8 cellular contexts compared by ENCODE assay signal in genomic region chr10:59885430-59886134, GRCh38. TPM values are rescaled to one million over a fixed set of nuclear protein-coding genes. Genes with fewer than 3 reads are reported as not detected.
DNase-seq lines count a peak whose midpoint lies in the region; ATAC-seq, FAIRE-seq and TF ChIP-seq lines count a peak whose summit lies in the region.

No MANE protein-coding gene starts in this region.

- DNase-seq in GM12892 (ENCODE audit: insufficient read length) (peak; percentile 53), GM12878 (ENCODE audit: low read depth, low spot score) (peak; percentile 85), hepatic stellate cell (ENCODE audit: low spot score) (no peak), NCI-H2227 treated with DMSO at 0.1 percent for 48 hours (lab: John Stamatoyannopoulos, UW) (no peak), thyroid gland (no peak), DMS53 treated with DMSO at 0.1 percent for 48 hours (lab: John Stamatoyannopoulos, UW; ENCODE audit: unreplicated experiment) (no peak)

- H3K4me3 ChIP-seq in GM12878 (peak overlapping the region; percentile 30), thyroid gland (replicated peaks in 1 of 3) (no peak overlapping the region)

- H3K4me2 ChIP-seq in GM12878 (ENCODE audit: control insufficient read depth, insufficient read depth): peak overlapping the region; percentile 77

- BruUV-seq in GM12878 (replicated peaks; lab: Mats Ljungman, UMichigan): no TSS peak

- H3K36me3 ChIP-seq in GM12878 (ENCODE audit: control insufficient read depth in 2 of 2, insufficient read depth in 2 of 2, low read length in 1 of 2) (no peaks in the 10 kb centered on the region; a peak in 2 of 4 replicates), thyroid gland (no peaks in the 10 kb centered on the region)

- in situ Hi-C loops in GM12878 (cut with MboI): no loop called here

- CTCF ChIA-PET in GM12878 (lab: Yijun Ruan, JAX): interaction anchor here (0.6 to 2.8 kb wide), 7 partner anchors 12 to 55 kb away, joined by 3 to 14 read pairs (median 4); partner anchors contain the start of gene CCDC6

- no peak for TF ChIP-seq RAD21 in GM12878 (IDR thresholded peaks at IDR 0.05; ENCODE audit: insufficient read depth, low read depth, low read length)

- SMC1A ChIA-PET in GM12878 (lab: Charles Lee; ENCODE audit: uncharacterized antibody, unreplicated experiment): interaction anchor here (0.8 to 1.5 kb wide), 9 partner anchors 9 to 549 kb away, joined by 3 to 8 read pairs (median 4); partner anchors contain the start of gene CCDC6

- peak overlapping the region; percentile 54 for H3K27ac ChIP-seq in GM12878 (ENCODE audit: control insufficient read depth, insufficient read depth)
- no peak overlapping the region for H3K27ac ChIP-seq in thyroid gland

- no peak for TF ChIP-seq POLR2A in GM12892 (IDR thresholded peaks at IDR 0.05; ENCODE audit: low read depth, low read length)
- no peak for TF ChIP-seq POLR2A in GM12878 (IDR thresholded peaks at IDR 0.05; ENCODE audit: low read depth, low read length)
- no peak for TF ChIP-seq POLR2A in thyroid gland (IDR thresholded peaks at IDR 0.05)

- no peak overlapping the region for H2AFZ ChIP-seq in GM12878 (ENCODE audit: control insufficient read depth, low read depth, low read length)

- H3K9ac ChIP-seq in GM12878 (ENCODE audit: control insufficient read depth, insufficient read depth, low read length): no peak overlapping the region

- TF ChIP-seq CTCF in GM12878 (IDR thresholded peaks at IDR 0.05 in 2 of 3, conservative IDR thresholded peaks at IDR 0.05 in 1 of 3; ENCODE audit: control insufficient read depth in 2 of 3, extremely low read depth in 1 of 3, insufficient read depth in 1 of 3, low read depth in 3 of 3, low read length in 3 of 3) (no peak), thyroid gland (IDR thresholded peaks at IDR 0.05) (no peak)

- TF ChIP-seq EP300 in GM12878 (IDR thresholded peaks at IDR 0.05; ENCODE audit: borderline replicate concordance in 1 of 2, control insufficient read depth in 1 of 2, low read depth in 2 of 2, low read length in 2 of 2): peak; percentile 69 to 95

- POLR2A ChIA-PET in GM12878 (lab: Charles Lee): interaction anchor here (0.5 to 1.7 kb wide), 3 partner anchors 15 to 20 kb away, joined by 3 to 5 read pairs (median 4); partner anchors contain the start of gene CCDC6

- H3K9me3 ChIP-seq in GM12878 (replicated peaks; ENCODE audit: control insufficient read depth, insufficient read depth, low read length) (no peaks in the 10 kb centered on the region), thyroid gland (no peaks in the 10 kb centered on the region)

- H3K4me1 ChIP-seq in GM12878 (ENCODE audit: control insufficient read depth, insufficient read depth, low read length) (peaks cover 41% of the 10 kb centered on the region), thyroid gland (peaks cover 16 to 34% of the 10 kb centered on the region in 2 donors)

- intact Hi-C loops in GM12878 (cut with micrococcal nuclease; ENCODE audit: unreplicated experiment): no loop called here
- intact Hi-C loops in thyroid gland (cut with DNase I): no loop called here

- RAD21 ChIA-PET in GM12878 (lab: Charles Lee; ENCODE audit: unreplicated experiment): interaction anchor here (1.0 to 1.7 kb wide), 6 partner anchors 12 to 50 kb away, joined by 3 to 11 read pairs (median 4); partner anchors contain the start of gene CCDC6

- ATAC-seq in GM21526 (IDR thresholded peaks at IDR 0.05; ENCODE audit: low FRiP score, unreplicated experiment): peak; percentile 91
- ATAC-seq in HG03565 (IDR thresholded peaks at IDR 0.05; ENCODE audit: unreplicated experiment): peak; percentile 80
- peak; percentile 80 for ATAC-seq in GM12878

- no peaks in the 10 kb centered on the region for H3K27me3 ChIP-seq in GM12878 (replicated peaks in 1 of 2; ENCODE audit: control insufficient read depth in 2 of 2, insufficient read depth in 2 of 2, low read length in 1 of 2)
- H3K27me3 ChIP-seq in thyroid gland: no peaks in the 10 kb centered on the region

- 0% methylated on average over 7 of the region's 8 CpGs for WGBS in GM12878 (ENCODE audit: insufficient coverage, insufficient replicate concordance, low lambda C conversion rate, missing lambda C conversion rate)
- WGBS in thyroid gland, 2 donors: 70 to 83% methylated on average over 7 to 8 of the region's 8 CpGs

- 0 out of 2 replicates have a peak, but pooled peaks cover 3% of the 10 kb centered on the region for H4K20me1 ChIP-seq in GM12878 (ENCODE audit: control insufficient read depth, insufficient read depth)

- FAIRE-seq in GM12892 (lab: Jason Lieb, UNC) (peak; percentile 96), GM12878 (lab: Jason Lieb, UNC) (peak; percentile 94)

- H3K79me2 ChIP-seq in GM12878 (ENCODE audit: control insufficient read depth, insufficient read depth, low read length): peaks cover 51% of the 10 kb centered on the region

TF ChIP-seq in GM12878, 131 proteins besides CTCF, POLR2A, EP300 and RAD21 (continues in another document):
- TF ChIP-seq CREB1 (IDR thresholded peaks at IDR 0.05; ENCODE audit: low read depth) (peak; percentile 63), ZNF687 (IDR thresholded peaks at IDR 0.05) (no peak), MXI1 (IDR thresholded peaks at IDR 0.05; ENCODE audit: low read depth, low read length) (peak; percentile 63; the same call in 1 of the 2 replicates), ZSCAN29 (IDR thresholded peaks at IDR 0.05) (0 out of 2 replicates have a peak, but pooled peaks have one; percentile 44), RUNX3 (IDR thresholded peaks at IDR 0.05; ENCODE audit: low read length) (peak; percentile 99), MLLT1 (IDR thresholded peaks at IDR 0.05) (peak; percentile 54; the same call in 1 of the 2 replicates), CHD2 (IDR thresholded peaks at IDR 0.05; ENCODE audit: borderline replicate concordance, low read depth, low read length) (peak; percentile 77)

RNA-seq across cellular contexts. Expression of gene CCDC6, which starts 20.8 kb away (rescaled TPM):
- 20.9 TPM for polyA plus RNA-seq in GM12892 (2012; ENCODE audit: missing spikeins)
- 43.8 and 44.1 TPM in 2 replicates for total RNA-seq in GM12878 (2013; cell fraction: nucleolus; rRNA removed)
- total RNA-seq in GM12878 (2014; rRNA removed): 22.0 and 26.2 TPM in 2 replicates
- total RNA-seq in GM12878 (2014; rRNA removed; fragmentation: Illumina TruSeq; extraction: Trizol): 22.7 and 25.2 TPM in 2 replicates
- total RNA-seq in GM12878 (2021): 45.0 and 46.2 TPM in 2 replicates
- polyA plus RNA-seq in GM12878 (2011; ENCODE audit: low read depth): 11.0 TPM
- 34.8 and 37.0 TPM in 2 replicates for polyA plus RNA-seq in GM12878 (2011; rRNA removed)
- polyA plus RNA-seq in GM12878 (2011; cell fraction: cytosol; rRNA removed): 22.1 and 22.8 TPM in 2 replicates
- polyA plus RNA-seq in GM12878 (2011; cell fraction: nucleus; rRNA removed): 19.7 and 20.8 TPM in 2 replicates
- 15.4 and 15.7 TPM in 2 replicates for polyA plus RNA-seq in GM12878 (2012)
- polyA plus RNA-seq in GM12878 (2014; fragmentation: Illumina TruSeq; extraction: Trizol): 34.8 and 40.7 TPM in 2 replicates
- 10 to 100 TPM; 11.8 to 12.3 TPM for polyA plus RNA-seq in GM12878 (2014; fragmentation: Nextera tagmentation; extraction: Ambion mirVana)
- 19.5 and 23.7 TPM in 2 replicates for polyA plus RNA-seq in GM12878 (2014; rRNA removed)
- polyA plus RNA-seq in GM12878 (2016; fragmentation: Nextera tagmentation; extraction: Ambion mirVana): 10 to 100 TPM; 29.7 to 30.5 TPM
- polyA minus RNA-seq in GM12878 (2011; rRNA and poly(A)+ RNA removed): 52.4 and 62.0 TPM in 2 replicates
- 22.6 and 30.9 TPM in 2 replicates for polyA minus RNA-seq in GM12878 (2011; cell fraction: cytosol; rRNA and poly(A)+ RNA removed)
- 18.3 and 26.8 TPM in 2 replicates for polyA minus RNA-seq in GM12878 (2011; cell fraction: nucleus; rRNA and poly(A)+ RNA removed)
- total RNA-seq in thyroid gland: 10 to 100 TPM; 59.3 to 79.3 (median 64.8) TPM

Comparison
In these comparisons a context has a peak if more than half of its experiments do, and no peak if none do; other contexts are left out.
1. DNase-seq: peak in GM12892 (single experiment) and GM12878 (single experiment); none in hepatic stellate cell (single experiment), NCI-H2227 treated with DMSO at 0.1 percent for 48 hours (single experiment), thyroid gland (0 of 2) and DMS53 treated with DMSO at 0.1 percent for 48 hours (single experiment).
2. Peak in every context shown above with its lines, with median percentiles within 50 percentile points of each other: ATAC-seq.